In genomic region chr16:80852261-80852872, GRCh38 we compare ENCODE assay signal across 8 cellular contexts. TPM values are rescaled to one million over a fixed set of nuclear protein-coding genes. Genes with fewer than 3 reads are reported as not detected.
DNase-seq lines count a peak whose midpoint lies in the region; ATAC-seq and TF ChIP-seq lines count a peak whose summit lies in the region.

No MANE protein-coding gene starts in this region.

- CTCF ChIA-PET in MCF 10A (lab: Yijun Ruan, JAX): interaction anchor here (0.7 to 0.9 kb wide), 7 partner anchors 22 to 1562 kb away, joined by 3 to 4 read pairs (median 3); no protein-coding TSS in a partner anchor

- no peaks in the 10 kb centered on the region for H3K9me3 Mint-ChIP-seq in MCF 10A (ENCODE audit: unreplicated experiment)

- no peaks in the 10 kb centered on the region for H3K4me1 Mint-ChIP-seq in MCF 10A (ENCODE audit: insufficient read depth, unreplicated experiment)

- TF ChIP-seq POLR2A in breast epithelium (IDR thresholded peaks at IDR 0.05): no peak

- H3K36me3 Mint-ChIP-seq in MCF 10A (ENCODE audit: insufficient read depth, unreplicated experiment): no peaks in the 10 kb centered on the region

- DNase-seq in MCF 10A (ENCODE audit: unreplicated experiment) (peak; percentile 38), breast epithelium (ENCODE audit: low spot score in 2 of 2) (no peak), RPMI8226 (peak; percentile 7), foreskin melanocyte (peak; percentile 4), upper lobe of right lung (no peak), cerebellum (ENCODE audit: low spot score) (no peak)

- H3K4me1 ChIP-seq in breast epithelium (no peaks in the 10 kb centered on the region), upper lobe of right lung (peaks cover 4% of the 10 kb centered on the region)

- POLR2A ChIA-PET in MCF 10A (lab: Yijun Ruan, JAX): no interaction called here

- H3K9me3 ChIP-seq in breast epithelium (no peaks in the 10 kb centered on the region), upper lobe of right lung (no peaks in the 10 kb centered on the region)

- BruUV-seq in MCF 10A (replicated peaks; lab: Mats Ljungman, UMichigan): no TSS peak

- H3K4me3 Mint-ChIP-seq in MCF 10A (ENCODE audit: unreplicated experiment): no peak overlapping the region

- H3K27me3 Mint-ChIP-seq in MCF 10A (ENCODE audit: insufficient read depth, unreplicated experiment): peaks cover 5% of the 10 kb centered on the region

- peak; percentile 31 for TF ChIP-seq CTCF in MCF 10A (IDR thresholded peaks at IDR 0.05; ENCODE audit: unreplicated experiment)
- peak in 1 of 3 donors; percentile 15 for TF ChIP-seq CTCF in breast epithelium (IDR thresholded peaks at IDR 0.05)
- peak; percentile 39 for TF ChIP-seq CTCF in upper lobe of right lung (IDR thresholded peaks at IDR 0.05)

- H3K27ac Mint-ChIP-seq in MCF 10A (ENCODE audit: low read depth, unreplicated experiment): no peak overlapping the region

- H3K4me3 ChIP-seq in breast epithelium: no peak overlapping the region
- H3K4me3 ChIP-seq in upper lobe of right lung: no peak overlapping the region

- H3K27me3 ChIP-seq in breast epithelium (no peaks in the 10 kb centered on the region), upper lobe of right lung (no peaks in the 10 kb centered on the region)

- H3K36me3 ChIP-seq in breast epithelium: no peaks in the 10 kb centered on the region
- no peaks in the 10 kb centered on the region for H3K36me3 ChIP-seq in upper lobe of right lung

- intact Hi-C loops in MCF 10A (cut with micrococcal nuclease): loop anchor here (1.0 kb wide), 1 partner anchor 325 kb away; no protein-coding TSS in a partner anchor
- intact Hi-C loops in breast epithelium (cut with DNase I; ENCODE audit: low total_unique reads): no loop called here
- intact Hi-C loops in upper lobe of right lung (cut with DNase I): no loop called here

- H3K27ac ChIP-seq in breast epithelium (peak overlapping the region in 1 of 2 donors; percentile 9), upper lobe of right lung (peak overlapping the region; percentile 59)

- ATAC-seq in upper lobe of right lung (no peak), HG02610 (IDR thresholded peaks at IDR 0.05; ENCODE audit: unreplicated experiment) (no peak), GM18909 (IDR thresholded peaks at IDR 0.05; ENCODE audit: poor library complexity, unreplicated experiment) (no peak)

RNA-seq across cellular contexts. Expression of gene CDYL2, which starts 48.0 kb away (rescaled TPM):
- total RNA-seq in MCF 10A (2022) (7.1 and 7.4 TPM in 2 replicates), breast epithelium (10 to 100 TPM in 2 of 3 donors, 1 to 10 TPM in 1; 6.4 to 12.1 (median 10.7) TPM), upper lobe of right lung (21.0 TPM), cerebellum (11.4 TPM)

Comparison
In these comparisons a context has a peak if more than half of its experiments do, and no peak if none do; other contexts are left out.
1. DNase-seq: peak in MCF 10A (single experiment), RPMI8226 (single experiment) and foreskin melanocyte (single experiment); none in breast epithelium (0 of 2), upper lobe of right lung (single experiment) and cerebellum (single experiment).